8 cellular contexts compared by ENCODE assay signal in genomic region chr12:59055204-59055839, GRCh38.
DNase-seq lines count a peak whose midpoint lies in the region; ATAC-seq and TF ChIP-seq lines count a peak whose summit lies in the region.

No MANE protein-coding gene starts in this region.

- peaks cover 32% of the 10 kb centered on the region for H3K4me1 ChIP-seq in foreskin keratinocyte

- CTCF ChIA-PET in Calu3 (lab: Charles Lee): interaction anchor here (0.7 to 5.8 kb wide), 8 partner anchors 13 to 146 kb away, joined by 3 to 61 read pairs (median 4); no protein-coding TSS in a partner anchor

- H3K9me3 Mint-ChIP-seq in Calu3 (ENCODE audit: low read depth, unreplicated experiment): no peaks in the 10 kb centered on the region

- peaks cover 52% of the 10 kb centered on the region for H3K36me3 Mint-ChIP-seq in Calu3 (ENCODE audit: insufficient read depth, unreplicated experiment)

- peak overlapping the region; percentile 97 for H3K27ac Mint-ChIP-seq in Calu3 (ENCODE audit: unreplicated experiment)

- TF ChIP-seq CTCF in Calu3 (IDR thresholded peaks at IDR 0.05; ENCODE audit: unreplicated experiment) (no peak), foreskin keratinocyte (conservative IDR thresholded peaks at IDR 0.05) (no peak)

- no TSS peak for BruUV-seq in Calu3 (replicated peaks; lab: Mats Ljungman, UMichigan)

- ATAC-seq in GM21529 (IDR thresholded peaks at IDR 0.05; ENCODE audit: unreplicated experiment) (peak; percentile 84), foreskin keratinocyte (peak; percentile 99)

- H3K4me3 Mint-ChIP-seq in Calu3 (ENCODE audit: low read depth, unreplicated experiment): peak overlapping the region; percentile 52

- peaks cover 69% of the 10 kb centered on the region for H3K4me1 Mint-ChIP-seq in Calu3 (ENCODE audit: low read depth, unreplicated experiment)

- H3K27me3 ChIP-seq in foreskin keratinocyte: no peaks in the 10 kb centered on the region

- peak overlapping the region; percentile 39 for H3K27ac ChIP-seq in foreskin keratinocyte

- intact Hi-C loops in Calu3 (cut with micrococcal nuclease; ENCODE audit: unreplicated experiment): loop anchor here (1.0 kb wide), 1 partner anchor 12 kb away; no protein-coding TSS in a partner anchor

- H3K27me3 Mint-ChIP-seq in Calu3 (ENCODE audit: unreplicated experiment): no peaks in the 10 kb centered on the region

- DNase-seq in Calu3 (no peak), NCI-H146 treated with DMSO at 0.1 percent for 48 hours (lab: John Stamatoyannopoulos, UW; ENCODE audit: unreplicated experiment) (peak; percentile 17), foreskin keratinocyte (peak; percentile 95 to 97), NCI-H187 (lab: John Stamatoyannopoulos, UW) (no peak), DMS79 treated with DMSO at 0.1 percent for 48 hours (lab: John Stamatoyannopoulos, UW) (no peak), midbrain (lab: John Stamatoyannopoulos, UW) (no peak)
- no peak for DNase-seq in stimulated activated naive CD4-positive, alpha-beta T cell treated with Interleukin-2 at 50 U/mL for 16 hours (lab: John Stamatoyannopoulos, UW)

Comparison
In these comparisons a context has a peak if more than half of its experiments do, and no peak if none do; other contexts are left out.
1. DNase-seq: peak in NCI-H146 treated with DMSO at 0.1 percent for 48 hours (single experiment) and foreskin keratinocyte (2 of 2); none in Calu3 (single experiment), NCI-H187 (0 of 2), DMS79 treated with DMSO at 0.1 percent for 48 hours (single experiment), stimulated activated naive CD4-positive, alpha-beta T cell treated with Interleukin-2 at 50 U/mL for 16 hours (single experiment) and midbrain (single experiment).